In the genomic region with DNA sequence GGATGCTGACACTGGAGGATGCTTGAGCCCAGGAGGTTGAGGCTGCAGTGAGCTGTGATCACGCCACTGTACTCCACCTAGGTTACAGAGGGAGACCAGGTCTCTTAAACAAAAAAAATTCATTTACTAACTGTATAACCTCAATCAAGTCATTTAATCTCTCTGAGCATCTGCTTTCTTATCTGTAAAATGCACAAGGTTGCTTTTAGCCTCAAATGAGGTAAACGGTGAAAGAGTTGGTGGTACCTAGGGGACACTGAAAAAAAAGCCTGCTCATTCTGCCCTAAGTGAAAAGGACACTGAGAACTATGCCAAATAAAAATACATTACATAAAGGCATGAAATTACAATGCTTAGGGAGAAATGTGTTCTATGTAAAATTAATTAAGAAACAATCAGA, we compare ENCODE assay signal across 9 cellular contexts. TPM values are rescaled to one million over a fixed set of nuclear protein-coding genes. Genes with fewer than 3 reads are reported as not detected.
"Had no signal": no experiment of that assay in that cellular context is flagged by ENCODE, and none has a peak within 500 bp of the region (broad histone marks: within the 10 kb centered on the region; RNA-seq: fewer than 3 reads in every experiment).

No MANE protein-coding gene starts in this region.

- ATAC-seq: HCT116, HepG2 had no signal

- DNase-seq: GOT3, H7, HFFc6, KBM-7 had no signal

- H3K4me3 ChIP-seq: HAP-1 had no signal

RNA-seq across cellular contexts. Expression of a gene that starts 3.4 kb away (rescaled TPM):
- total RNA-seq: H4, H7, HepG2, HFFc6, HT1080 had no signal
- polyA plus RNA-seq: HepG2 had no signal
